1 cellular context compared by ENCODE assay signal in the genomic region with DNA sequence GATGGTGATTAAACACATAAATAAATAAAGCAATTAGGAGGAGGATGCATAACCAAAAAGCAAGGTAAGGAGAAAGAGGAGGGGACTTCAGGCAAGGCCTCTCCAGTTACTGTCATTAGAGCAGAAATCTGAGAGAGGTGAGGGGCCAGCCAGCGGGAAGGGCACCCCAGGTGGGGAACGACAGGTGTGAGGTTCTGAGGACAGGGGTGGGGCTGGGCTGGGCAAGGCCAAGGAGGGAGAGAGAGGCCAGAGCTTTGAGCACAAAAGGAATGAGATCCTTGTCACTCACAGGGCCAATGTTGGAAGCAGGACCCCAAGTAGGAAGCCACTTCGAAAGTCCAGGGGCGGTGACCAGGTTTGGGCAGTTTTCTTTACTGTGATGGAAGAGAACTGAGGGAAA.
TF ChIP-seq lines count a peak whose summit lies in the region.

No MANE protein-coding gene starts in this region.

TF ChIP-seq in H1, 55 proteins besides CTCF, POLR2A, EP300 and RAD21 (continued from another document):
- TF ChIP-seq CBX8 (IDR thresholded peaks at IDR 0.05; ENCODE audit: borderline replicate concordance, low read depth, low read length) (no peak), ASH2L (IDR thresholded peaks at IDR 0.05; ENCODE audit: low read length) (no peak), NRF1 (IDR thresholded peaks at IDR 0.05; ENCODE audit: low read depth, low read length) (no peak), CHD2 (IDR thresholded peaks at IDR 0.05; ENCODE audit: low read length) (no peak)
